10 cellular contexts compared by ENCODE assay signal in genomic region chr22:49825436-49825835, GRCh38. TPM values are rescaled to one million over a fixed set of nuclear protein-coding genes. Genes with fewer than 3 reads are reported as not detected.
DNase-seq lines count a peak whose midpoint lies in the region; ATAC-seq and TF ChIP-seq lines count a peak whose summit lies in the region.
"Had no signal": no experiment of that assay in that cellular context is flagged by ENCODE, and none has a peak within 500 bp of the region (broad histone marks: within the 10 kb centered on the region; RNA-seq: fewer than 3 reads in every experiment).

No MANE protein-coding gene starts in this region.

- H3K36me3 ChIP-seq in tibial artery: peaks cover 31 to 37% (median 32%) of the 10 kb centered on the region in 3 donors

- H3K4me1 ChIP-seq in tibial artery: peaks cover 7 to 54% (median 44%) of the 10 kb centered on the region in 4 donors

- no peaks in the 10 kb centered on the region for H3K9me3 Mint-ChIP-seq in activated T-cell treated with anti-CD3 and anti-CD28 coated beads, Interleukin-2, amount 50 U/mL, for 4 hours
- H3K9me3 Mint-ChIP-seq in activated CD4-positive, alpha-beta memory T cell treated with anti-CD3 and anti-CD28 coated beads, Interleukin-2, amount 10 ng/mL, durations not matched to agents 7 days and 5 days: no peaks in the 10 kb centered on the region
- H3K9me3 Mint-ChIP-seq in immature natural killer cell: no peaks in the 10 kb centered on the region

- no peaks in the 10 kb centered on the region for H3K9me3 ChIP-seq in tibial artery

- intact Hi-C loops in tibial artery (cut with DNase I; ENCODE audit: low total_unique reads): no loop called here

- peaks cover 65% of the 10 kb centered on the region for H3K4me1 Mint-ChIP-seq in activated T-cell treated with anti-CD3 and anti-CD28 coated beads, Interleukin-2, amount 50 U/mL, for 4 hours (ENCODE audit: low read depth)
- H3K4me1 Mint-ChIP-seq in activated CD4-positive, alpha-beta memory T cell treated with anti-CD3 and anti-CD28 coated beads, Interleukin-2, amount 10 ng/mL, durations not matched to agents 7 days and 5 days: peaks cover 64% of the 10 kb centered on the region
- H3K4me1 Mint-ChIP-seq in immature natural killer cell: peaks cover 46 to 49% of the 10 kb centered on the region in 2 donors

- H3K27ac ChIP-seq in tibial artery: no peak overlapping the region

- H3K27me3 Mint-ChIP-seq in activated T-cell treated with anti-CD3 and anti-CD28 coated beads, Interleukin-2, amount 50 U/mL, for 4 hours (ENCODE audit: low read depth): no peaks in the 10 kb centered on the region
- no peaks in the 10 kb centered on the region for H3K27me3 Mint-ChIP-seq in activated CD4-positive, alpha-beta memory T cell treated with anti-CD3 and anti-CD28 coated beads, Interleukin-2, amount 10 ng/mL, durations not matched to agents 7 days and 5 days
- H3K27me3 Mint-ChIP-seq in immature natural killer cell (ENCODE audit: low read depth in 3 of 3): peaks cover 10 to 27% (median 12%) of the 10 kb centered on the region in 3 donors

- CTCF ChIA-PET in activated CD4-positive, alpha-beta memory T cell treated with anti-CD3 and anti-CD28 coated beads, Interleukin-2, amount 10 ng/mL, durations not matched to agents 7 days and 5 days (lab: Charles Lee): interaction anchor here (2.1 kb wide), 1 partner anchor 14 kb away, joined by 13 read pairs; no protein-coding TSS in a partner anchor

- peak overlapping the region; percentile 91 to 94 for H3K4me3 ChIP-seq in tibial artery

- no peaks in the 10 kb centered on the region for H3K27me3 ChIP-seq in tibial artery

- in situ Hi-C loops in G401 (cut with HindIII; ENCODE audit: low sequenced_read_pairs): no loop called here

- no peak for DNase-seq in activated T-cell treated with anti-CD3 and anti-CD28 coated beads, Interleukin-2, amount 50 U/mL, for 4 hours
- no peak for DNase-seq in activated T-cell treated with anti-CD3 and anti-CD28 coated beads for 4 hours
- DNase-seq in activated CD4-positive, alpha-beta memory T cell treated with anti-CD3 and anti-CD28 coated beads, Interleukin-2, amount 10 ng/mL, durations not matched to agents 7 days and 5 days: no peak
- no peak for DNase-seq in immature natural killer cell
- no peak for DNase-seq in tibial artery
- no peak for DNase-seq in T-helper 9 cell
- DNase-seq in GOT3 (lab: John Stamatoyannopoulos, UW): no peak
- DNase-seq in G401 (ENCODE audit: low spot score): no peak
- DNase-seq: DMS79, NCI-H1105 had no signal

- peaks cover 24% of the 10 kb centered on the region for H3K36me3 Mint-ChIP-seq in activated T-cell treated with anti-CD3 and anti-CD28 coated beads, Interleukin-2, amount 50 U/mL, for 4 hours (ENCODE audit: insufficient read depth)
- H3K36me3 Mint-ChIP-seq in activated CD4-positive, alpha-beta memory T cell treated with anti-CD3 and anti-CD28 coated beads, Interleukin-2, amount 10 ng/mL, durations not matched to agents 7 days and 5 days (ENCODE audit: low read depth): peaks cover 57% of the 10 kb centered on the region
- peaks cover 12 to 17% (median 17%) of the 10 kb centered on the region in 3 donors for H3K36me3 Mint-ChIP-seq in immature natural killer cell

- no peak for TF ChIP-seq CTCF in tibial artery (IDR thresholded peaks at IDR 0.05)

- H3K4me3 Mint-ChIP-seq in activated T-cell treated with anti-CD3 and anti-CD28 coated beads, Interleukin-2, amount 50 U/mL, for 4 hours: peak overlapping the region; percentile 88
- peak overlapping the region; percentile 92 for H3K4me3 Mint-ChIP-seq in activated CD4-positive, alpha-beta memory T cell treated with anti-CD3 and anti-CD28 coated beads, Interleukin-2, amount 10 ng/mL, durations not matched to agents 7 days and 5 days
- peak overlapping the region; percentile 88 to 93 (median 90) for H3K4me3 Mint-ChIP-seq in immature natural killer cell

- peak overlapping the region; percentile 97 for H3K27ac Mint-ChIP-seq in activated CD4-positive, alpha-beta memory T cell treated with anti-CD3 and anti-CD28 coated beads, Interleukin-2, amount 10 ng/mL, durations not matched to agents 7 days and 5 days
- H3K27ac Mint-ChIP-seq in immature natural killer cell: peak overlapping the region; percentile 86 to 95 (median 91)

- POLR2A ChIA-PET in activated CD4-positive, alpha-beta memory T cell treated with anti-CD3 and anti-CD28 coated beads, Interleukin-2, amount 10 ng/mL, durations not matched to agents 7 days and 5 days (lab: Charles Lee): interaction anchor here (0.9 to 2.7 kb wide), 19 partner anchors 13 to 365 kb away, joined by 3 to 45 read pairs (median 6); partner anchors contain the start of genes ALG12, CRELD2, PIM3 and ZBED4

- ATAC-seq in activated T-cell treated with anti-CD3 and anti-CD28 coated beads, Interleukin-2, amount 50 U/mL, for 4 hours: no peak

RNA-seq across cellular contexts. Expression of gene BRD1, which starts 2.2 kb away (rescaled TPM):
- total RNA-seq in activated T-cell treated with anti-CD3 and anti-CD28 coated beads, Interleukin-2, amount 50 U/mL, for 4 hours: 10 to 100 TPM; 26.8 to 34.9 (median 32.3) TPM
- total RNA-seq in activated CD4-positive, alpha-beta memory T cell treated with anti-CD3 and anti-CD28 coated beads, Interleukin-2, amount 10 ng/mL, durations not matched to agents 7 days and 5 days: 10 to 100 TPM; 54.7 to 55.4 TPM
- 1 to 10 TPM; 1.5 to 4.5 (median 2.1) TPM for polyA plus RNA-seq in immature natural killer cell
- total RNA-seq in G401 (2014; rRNA removed; shearing (Covaris generic)): 19.3 and 27.5 TPM in 2 replicates

RNA-seq across cellular contexts. Expression of gene ZBED4, which starts 28.2 kb away (rescaled TPM):
- total RNA-seq in activated T-cell treated with anti-CD3 and anti-CD28 coated beads, Interleukin-2, amount 50 U/mL, for 4 hours: 10 to 100 TPM; 16.5 to 17.7 (median 16.8) TPM
- 10 to 100 TPM; 20.6 to 21.8 TPM for total RNA-seq in activated CD4-positive, alpha-beta memory T cell treated with anti-CD3 and anti-CD28 coated beads, Interleukin-2, amount 10 ng/mL, durations not matched to agents 7 days and 5 days
- polyA plus RNA-seq in immature natural killer cell: 1 to 10 TPM; 4.1 to 9.7 (median 4.6) TPM
- 10.0 and 12.8 TPM in 2 replicates for total RNA-seq in G401 (2014; rRNA removed; shearing (Covaris generic))
